ENCODE assay signal across 9 cellular contexts in genomic region chr9:114371986-114372917, GRCh38. TPM values are rescaled to one million over a fixed set of nuclear protein-coding genes. Genes with fewer than 3 reads are reported as not detected.
DNase-seq lines count a peak whose midpoint lies in the region; ATAC-seq and TF ChIP-seq lines count a peak whose summit lies in the region.
"Had no signal": no experiment of that assay in that cellular context is flagged by ENCODE, and none has a peak within 500 bp of the region (broad histone marks: within the 10 kb centered on the region; RNA-seq: fewer than 3 reads in every experiment).

No MANE protein-coding gene starts in this region.

- H3K27ac ChIP-seq in CD4-positive, CD25-positive, alpha-beta regulatory T cell (ENCODE audit: insufficient read depth, low read length, poor library complexity, severe bottlenecking), result peak overlapping the region; percentile 98
- peak overlapping the region; percentile 89 for H3K27ac ChIP-seq in RWPE1
- H3K27ac ChIP-seq in naive thymus-derived CD4-positive, alpha-beta T cell (ENCODE audit: low read depth, low read length), result peak overlapping the region; percentile 70

- peak; percentile 44 to 45 for ATAC-seq in CD4-positive, CD25-positive, alpha-beta regulatory T cell (ENCODE audit: low read depth in 2 of 2)
- ATAC-seq in GM21529 (IDR thresholded peaks at IDR 0.05; ENCODE audit: unreplicated experiment), result peak; percentile 23
- ATAC-seq in central memory CD8-positive, alpha-beta T cell (replicated peaks; ENCODE audit: extremely low read depth, poor library complexity, severe bottlenecking), result peak; percentile 24
- ATAC-seq in naive thymus-derived CD4-positive, alpha-beta T cell, result peak; percentile 50
- ATAC-seq in HG02852 (IDR thresholded peaks at IDR 0.05; ENCODE audit: unreplicated experiment), result no peak
- no peak for ATAC-seq in GM19324 (IDR thresholded peaks at IDR 0.05; ENCODE audit: low FRiP score, unreplicated experiment)

- peaks cover 45% of the 10 kb centered on the region for H3K36me3 Mint-ChIP-seq in CD4-positive, CD25-positive, alpha-beta regulatory T cell
- H3K36me3 Mint-ChIP-seq in central memory CD8-positive, alpha-beta T cell (ENCODE audit: insufficient read depth), result peaks cover 86% of the 10 kb centered on the region
- H3K36me3 Mint-ChIP-seq in naive thymus-derived CD4-positive, alpha-beta T cell, result peaks cover 6 to 61% (median 40%) of the 10 kb centered on the region in 5 donors

- no peaks in the 10 kb centered on the region for H3K27me3 Mint-ChIP-seq in CD4-positive, CD25-positive, alpha-beta regulatory T cell
- H3K27me3 Mint-ChIP-seq in central memory CD8-positive, alpha-beta T cell, result no peaks in the 10 kb centered on the region
- H3K27me3 Mint-ChIP-seq in naive thymus-derived CD4-positive, alpha-beta T cell, result no peaks in the 10 kb centered on the region

- POLR2A ChIA-PET in RWPE1 (lab: Yijun Ruan, JAX; ENCODE audit: low non-redundant PET), result no interaction called here
- POLR2A ChIA-PET in naive thymus-derived CD4-positive, alpha-beta T cell (lab: Charles Lee), result interaction anchor here (0.7 to 33.8 kb wide), 13 partner anchors 9 to 237 kb away, joined by 3 to 978 read pairs (median 4); partner anchors contain the start of genes AKNA and ATP6V1G1

- H3K9me3 Mint-ChIP-seq in CD4-positive, CD25-positive, alpha-beta regulatory T cell, result peaks cover 0 to 2% (median 0%) of the 10 kb centered on the region in 7 donors
- H3K9me3 Mint-ChIP-seq in central memory CD8-positive, alpha-beta T cell, result no peaks in the 10 kb centered on the region
- no peaks in the 10 kb centered on the region for H3K9me3 Mint-ChIP-seq in naive thymus-derived CD4-positive, alpha-beta T cell

- peaks cover 96% of the 10 kb centered on the region for H3K4me1 ChIP-seq in CD4-positive, CD25-positive, alpha-beta regulatory T cell (ENCODE audit: control insufficient read depth, insufficient read depth, low read length, poor library complexity, severe bottlenecking)
- H3K4me1 ChIP-seq in naive thymus-derived CD4-positive, alpha-beta T cell (ENCODE audit: control insufficient read depth in 2 of 2, insufficient read depth in 2 of 2, low read length in 2 of 2), result peaks cover 92% of the 10 kb centered on the region in 2 donors

- no peak for TF ChIP-seq CTCF in RWPE1 (conservative IDR thresholded peaks at IDR 0.05; ENCODE audit: low read depth)

- no peaks in the 10 kb centered on the region for H3K9me3 ChIP-seq in CD4-positive, CD25-positive, alpha-beta regulatory T cell (ENCODE audit: control insufficient read depth in 2 of 2, low read length in 2 of 2)
- no peaks in the 10 kb centered on the region for H3K9me3 ChIP-seq in naive thymus-derived CD4-positive, alpha-beta T cell (ENCODE audit: control insufficient read depth in 2 of 3, low read length in 3 of 3)

- intact Hi-C loops in naive thymus-derived CD4-positive, alpha-beta T cell (cut with micrococcal nuclease), result loop anchor here in 1 of 2 donors (1.0 kb wide), 1 partner anchor 9 kb away; no protein-coding TSS in a partner anchor

- H3K4me1 Mint-ChIP-seq in CD4-positive, CD25-positive, alpha-beta regulatory T cell, result peaks cover 16 to 92% (median 59%) of the 10 kb centered on the region in 4 donors
- peaks cover 65% of the 10 kb centered on the region for H3K4me1 Mint-ChIP-seq in central memory CD8-positive, alpha-beta T cell
- H3K4me1 Mint-ChIP-seq in naive thymus-derived CD4-positive, alpha-beta T cell, result peaks cover 54 to 97% (median 84%) of the 10 kb centered on the region in 7 donors

- peak; percentile 31 to 87 (median 61) for DNase-seq in CD4-positive, CD25-positive, alpha-beta regulatory T cell
- DNase-seq in RWPE1 (ENCODE audit: low spot score), result peak; percentile 91
- no peak for DNase-seq in central memory CD8-positive, alpha-beta T cell (ENCODE audit: low spot score in 2 of 2)
- peak in 6 of 9 donors; percentile 39 to 58 (median 54) for DNase-seq in naive thymus-derived CD4-positive, alpha-beta T cell
- DNase-seq in T-helper 9 cell, result no peak

- H3K27ac Mint-ChIP-seq in CD4-positive, CD25-positive, alpha-beta regulatory T cell, result peak overlapping the region; percentile 92 to 93 (median 92)
- H3K27ac Mint-ChIP-seq in central memory CD8-positive, alpha-beta T cell (ENCODE audit: low read depth), result peak overlapping the region; percentile 89
- H3K27ac Mint-ChIP-seq in naive thymus-derived CD4-positive, alpha-beta T cell, result peak overlapping the region; percentile 81 to 100 (median 93)

- H3K27me3 ChIP-seq in CD4-positive, CD25-positive, alpha-beta regulatory T cell (ENCODE audit: control insufficient read depth, insufficient read depth, low read length), result no peaks in the 10 kb centered on the region
- H3K27me3 ChIP-seq in naive thymus-derived CD4-positive, alpha-beta T cell (ENCODE audit: control insufficient read depth in 2 of 2, insufficient read depth in 2 of 2, low read length in 2 of 2), result no peaks in the 10 kb centered on the region

- H3K4me3 Mint-ChIP-seq in CD4-positive, CD25-positive, alpha-beta regulatory T cell, result peak overlapping the region; percentile 87 to 90 (median 88)
- H3K4me3 Mint-ChIP-seq in central memory CD8-positive, alpha-beta T cell, result peak overlapping the region; percentile 72
- peak overlapping the region; percentile 79 to 98 (median 86) for H3K4me3 Mint-ChIP-seq in naive thymus-derived CD4-positive, alpha-beta T cell

- H3K4me3 ChIP-seq in CD4-positive, CD25-positive, alpha-beta regulatory T cell (ENCODE audit: low read depth, low read length), result peak overlapping the region; percentile 72
- H3K4me3 ChIP-seq in naive thymus-derived CD4-positive, alpha-beta T cell (ENCODE audit: low read length), result peak overlapping the region; percentile 51

- CTCF ChIA-PET in RWPE1 (lab: Yijun Ruan, JAX), result interaction anchor here (0.5 to 0.7 kb wide), 4 partner anchors 153 to 295 kb away, joined by 3 to 5 read pairs (median 4); no protein-coding TSS in a partner anchor
- CTCF ChIA-PET in naive thymus-derived CD4-positive, alpha-beta T cell (lab: Charles Lee), result interaction anchor here (0.6 to 3.3 kb wide), 12 partner anchors 8 to 279 kb away, joined by 3 to 54 read pairs (median 4); partner anchors contain the start of gene AKNA

- H3K36me3 ChIP-seq in CD4-positive, CD25-positive, alpha-beta regulatory T cell (ENCODE audit: control insufficient read depth, insufficient read depth, low read length), result peaks cover 72% of the 10 kb centered on the region
- peaks cover 23 to 58% (median 29%) of the 10 kb centered on the region in 3 experiments for H3K36me3 ChIP-seq in naive thymus-derived CD4-positive, alpha-beta T cell (ENCODE audit: control insufficient read depth in 2 of 3, insufficient read depth in 3 of 3, low read length in 3 of 3)

RNA-seq across cellular contexts. Expression of gene AKNA, which starts 15.5 kb away (rescaled TPM):
- 381 TPM for total RNA-seq in CD4-positive, CD25-positive, alpha-beta regulatory T cell
- polyA plus RNA-seq in CD4-positive, CD25-positive, alpha-beta regulatory T cell, result 10 to 100 TPM; 11.9 to 16.6 (median 14.5) TPM
- 100 to 1,000 TPM; 276 to 403 (median 375) TPM for total RNA-seq in naive thymus-derived CD4-positive, alpha-beta T cell
- polyA plus RNA-seq in naive thymus-derived CD4-positive, alpha-beta T cell, result 10 to 100 TPM; 20.5 to 39.6 TPM

RNA-seq across cellular contexts. Expression of gene ORM2, which starts 42.6 kb away (rescaled TPM):
- total RNA-seq in CD4-positive, CD25-positive, alpha-beta regulatory T cell, result not detected
- not detected for polyA plus RNA-seq in CD4-positive, CD25-positive, alpha-beta regulatory T cell
- total RNA-seq in naive thymus-derived CD4-positive, alpha-beta T cell, result not detected
- not detected for polyA plus RNA-seq in naive thymus-derived CD4-positive, alpha-beta T cell
- total RNA-seq: bronchial epithelial cell had no signal

RNA-seq across cellular contexts. Expression of gene ORM1, which starts 49.4 kb away (rescaled TPM):
- total RNA-seq in CD4-positive, CD25-positive, alpha-beta regulatory T cell, result not detected
- not detected for polyA plus RNA-seq in CD4-positive, CD25-positive, alpha-beta regulatory T cell
- under 1 TPM in 1 of 5 experiments, not detected in 4; 0.29 TPM for total RNA-seq in naive thymus-derived CD4-positive, alpha-beta T cell
- polyA plus RNA-seq in naive thymus-derived CD4-positive, alpha-beta T cell, result not detected
- total RNA-seq: bronchial epithelial cell had no signal

Comparison
In these comparisons a context has a peak if more than half of its experiments do, and no peak if none do; other contexts are left out.
1. ATAC-seq: peak in CD4-positive, CD25-positive, alpha-beta regulatory T cell (2 of 2), GM21529 (single experiment), central memory CD8-positive, alpha-beta T cell (single experiment) and naive thymus-derived CD4-positive, alpha-beta T cell (single experiment); none in HG02852 (single experiment) and GM19324 (single experiment).
2. DNase-seq: peak in CD4-positive, CD25-positive, alpha-beta regulatory T cell (3 of 3), RWPE1 (single experiment) and naive thymus-derived CD4-positive, alpha-beta T cell (6 of 9); none in central memory CD8-positive, alpha-beta T cell (0 of 2) and T-helper 9 cell (single experiment).
3. Peak in every context shown above with its lines, with median percentiles within 50 percentile points of each other: H3K27ac ChIP-seq, H3K27ac Mint-ChIP-seq and H3K4me3 Mint-ChIP-seq.